In the genomic region with DNA sequence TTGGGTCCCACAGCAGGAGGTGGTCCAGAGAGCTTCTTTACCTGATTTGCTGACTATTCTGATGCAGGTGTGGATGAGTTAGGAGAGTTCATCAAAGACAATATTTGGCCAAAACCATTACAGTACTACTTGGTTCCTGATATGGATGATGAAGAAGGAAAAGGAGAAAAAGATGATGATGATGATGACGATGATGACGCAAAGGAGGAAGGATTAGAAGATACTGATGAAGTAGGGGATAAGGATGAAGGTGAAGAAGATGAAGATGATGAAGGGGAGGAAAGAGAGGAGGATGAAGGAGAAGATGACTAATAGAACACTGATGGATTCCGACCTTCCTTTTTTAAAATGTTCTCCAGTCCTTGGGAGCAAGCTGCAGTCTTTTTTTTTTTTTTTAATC, we compare ENCODE assay signal across 8 cellular contexts.
"Had no signal": no experiment of that assay in that cellular context is flagged by ENCODE, and none has a peak within 500 bp of the region (broad histone marks: within the 10 kb centered on the region; RNA-seq: fewer than 3 reads in every experiment).

No MANE protein-coding gene starts in this region.

- ATAC-seq: K562 had no signal

- H3K4me1 Mint-ChIP-seq: IgD-negative memory B cell had no signal

- H3K4me3 Mint-ChIP-seq: IgD-negative memory B cell had no signal

- H3K4me2 ChIP-seq: KMS-11 had no signal

- DNase-seq: IMR-90, KBM-7, KG1 had no signal

- H3K27me3 Mint-ChIP-seq: IgD-negative memory B cell had no signal

- H3K9ac ChIP-seq: KMS-11 had no signal

- H3K27ac Mint-ChIP-seq: IgD-negative memory B cell had no signal

- FAIRE-seq: HTR-8/SVneo, K562 had no signal

- H3K4me3 ChIP-seq: K562 had no signal

- H3K27ac ChIP-seq: HL-60, KMS-11 had no signal
